In the genomic region with DNA sequence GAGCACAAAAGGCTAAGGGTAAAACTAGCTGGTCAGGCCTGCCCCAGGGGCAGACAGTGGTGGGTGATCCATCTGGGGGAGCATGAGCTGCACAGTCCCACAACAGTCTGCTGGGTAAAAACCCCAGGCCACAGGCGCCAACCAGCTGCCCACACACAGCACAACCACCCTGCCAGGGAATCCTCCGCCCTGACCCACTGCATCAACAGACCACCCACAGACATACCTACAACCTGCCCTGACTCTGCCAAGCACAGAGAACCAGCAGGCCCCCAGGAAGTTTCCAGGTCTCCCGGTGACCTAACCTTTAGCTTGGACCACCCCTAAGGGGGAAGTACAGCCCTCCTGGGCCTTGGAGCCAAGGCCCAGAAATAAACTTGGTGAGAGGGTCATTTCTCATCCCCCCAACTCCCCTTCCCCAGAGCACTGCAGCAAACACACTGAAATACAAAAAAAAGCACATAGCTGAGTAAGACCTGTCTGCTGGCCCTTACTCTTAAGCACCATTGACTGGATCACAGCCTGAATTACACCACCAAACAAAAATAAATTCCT, we compare ENCODE assay signal across 17 cellular contexts.
"Had no signal": no experiment of that assay in that cellular context is flagged by ENCODE, and none has a peak within 500 bp of the region (broad histone marks: within the 10 kb centered on the region; RNA-seq: fewer than 3 reads in every experiment).

No MANE protein-coding gene starts in this region.

- DNase-seq: activated CD4-positive, alpha-beta T cell treated with anti-CD3 and anti-CD28 coated beads, Interleukin-2, amount 50 U/mL, for 4 hours; activated CD4-positive, CD25-positive, alpha-beta regulatory T cell; activated CD8-positive, alpha-beta memory T cell treated with anti-CD3 and anti-CD28 coated beads, Interleukin-2, amount 10 ng/mL, durations not matched to agents 7 days and 5 days; activated gamma-delta T cell; activated naive CD8-positive, alpha-beta T cell treated with anti-CD3 and anti-CD28 coated beads, Interleukin-2, amount 10 ng/mL, durations not matched to agents 7 days and 5 days; activated T-cell treated with anti-CD3 and anti-CD28 coated beads, Interleukin-2, amount 50 U/mL, for 1 hour; anterior cingulate cortex; cerebellar nuclear complex; effector CD8-positive, alpha-beta T cell; foreskin melanocyte; left ventricle myocardium inferior; mesenchymal stem cell; upper lobe of right lung had no signal

- H3K27me3 Mint-ChIP-seq: activated CD8-positive, alpha-beta memory T cell treated with anti-CD3 and anti-CD28 coated beads, Interleukin-2, amount 10 ng/mL, durations not matched to agents 7 days and 5 days; activated naive CD8-positive, alpha-beta T cell treated with anti-CD3 and anti-CD28 coated beads, Interleukin-2, amount 10 ng/mL, durations not matched to agents 7 days and 5 days had no signal

- H3K27me3 ChIP-seq: breast epithelium, upper lobe of right lung had no signal

- H3K9me3 ChIP-seq: breast epithelium, left ventricle myocardium inferior, thoracic aorta, upper lobe of right lung had no signal

- H3K4me3 ChIP-seq: breast epithelium, left ventricle myocardium inferior, thoracic aorta, upper lobe of right lung had no signal

- H3K36me3 ChIP-seq: breast epithelium, left ventricle myocardium inferior, thoracic aorta, upper lobe of right lung had no signal

- H3K4me3 Mint-ChIP-seq: activated CD8-positive, alpha-beta memory T cell treated with anti-CD3 and anti-CD28 coated beads, Interleukin-2, amount 10 ng/mL, durations not matched to agents 7 days and 5 days; activated naive CD8-positive, alpha-beta T cell treated with anti-CD3 and anti-CD28 coated beads, Interleukin-2, amount 10 ng/mL, durations not matched to agents 7 days and 5 days; nephron had no signal

- H3K4me1 Mint-ChIP-seq: nephron had no signal

- H3K27ac Mint-ChIP-seq: activated CD8-positive, alpha-beta memory T cell treated with anti-CD3 and anti-CD28 coated beads, Interleukin-2, amount 10 ng/mL, durations not matched to agents 7 days and 5 days; activated naive CD8-positive, alpha-beta T cell treated with anti-CD3 and anti-CD28 coated beads, Interleukin-2, amount 10 ng/mL, durations not matched to agents 7 days and 5 days; nephron had no signal

- H3K27ac ChIP-seq: breast epithelium, left ventricle myocardium inferior, thoracic aorta, upper lobe of right lung had no signal

- H3K4me1 ChIP-seq: breast epithelium, left ventricle myocardium inferior, upper lobe of right lung had no signal

- ATAC-seq: activated CD8-positive, alpha-beta memory T cell treated with anti-CD3 and anti-CD28 coated beads, Interleukin-2, amount 10 ng/mL, durations not matched to agents 7 days and 5 days; sciatic nerve had no signal
